In genomic region chr7:28078036-28078901, GRCh38 we compare ENCODE assay signal across 8 cellular contexts.
DNase-seq lines count a peak whose midpoint lies in the region; ATAC-seq and TF ChIP-seq lines count a peak whose summit lies in the region.

No MANE protein-coding gene starts in this region.

- TF ChIP-seq POLR2A in breast epithelium (IDR thresholded peaks at IDR 0.05) (no peak), right lobe of liver (IDR thresholded peaks at IDR 0.05) (no peak)

- H3K27ac ChIP-seq in breast epithelium = no peak overlapping the region
- H3K27ac ChIP-seq in right lobe of liver = no peak overlapping the region

- WGBS in right lobe of liver (ENCODE audit: insufficient coverage, low coverage, low lambda C conversion rate, missing lambda C conversion rate) = 40% methylated on average over 7 of the region's 7 CpGs

- no peaks in the 10 kb centered on the region for H3K4me1 ChIP-seq in breast epithelium
- H3K4me1 ChIP-seq in right lobe of liver = peaks cover 0 to 15% (median 0%) of the 10 kb centered on the region in 4 donors

- H3K27me3 ChIP-seq in MG63 = no peaks in the 10 kb centered on the region
- no peaks in the 10 kb centered on the region for H3K27me3 ChIP-seq in breast epithelium
- H3K27me3 ChIP-seq in right lobe of liver = no peaks in the 10 kb centered on the region

- DNase-seq in NCI-H1417 (lab: John Stamatoyannopoulos, UW) = peak; percentile 27 to 70 (median 70)
- no peak for DNase-seq in NCI-H1417 treated with DMSO at 0.1 percent for 48 hours (lab: John Stamatoyannopoulos, UW)
- DNase-seq in MG63 = peak; percentile 24
- DNase-seq in T-helper 2 cell = peak in 4 of 5 experiments; percentile 10 to 61 (median 20)
- no peak for DNase-seq in breast epithelium (ENCODE audit: low spot score in 2 of 2)
- no peak for DNase-seq in right lobe of liver
- DNase-seq in stimulated activated CD8-positive, alpha-beta memory T cell treated with anti-CD3 and anti-CD28 coated beads, Interleukin-4, amount 100 ng/mL, for 24 hours (ENCODE audit: low read depth) = peak; percentile 14

- TF ChIP-seq CTCF in breast epithelium (IDR thresholded peaks at IDR 0.05) (peak; percentile 73 to 79 (median 74)), right lobe of liver (IDR thresholded peaks at IDR 0.05) (peak; percentile 85 to 98 (median 96))

- intact Hi-C loops in breast epithelium (cut with DNase I; ENCODE audit: low total_unique reads) = no loop called here
- intact Hi-C loops in right lobe of liver (cut with DNase I) = no loop called here

- H3K9me3 ChIP-seq in MG63 (no peaks in the 10 kb centered on the region), breast epithelium (no peaks in the 10 kb centered on the region), right lobe of liver (no peaks in the 10 kb centered on the region)

- H3K36me3 ChIP-seq in MG63 = no peaks in the 10 kb centered on the region; the same call in 1 of the 2 replicates
- no peaks in the 10 kb centered on the region for H3K36me3 ChIP-seq in breast epithelium
- H3K36me3 ChIP-seq in right lobe of liver = no peaks in the 10 kb centered on the region

- no peak overlapping the region for H3K4me3 ChIP-seq in MG63
- no peak overlapping the region for H3K4me3 ChIP-seq in breast epithelium
- H3K4me3 ChIP-seq in right lobe of liver = no peak overlapping the region

- peak; percentile 69 to 81 (median 79) for ATAC-seq in right lobe of liver
- ATAC-seq in GM18873 (IDR thresholded peaks at IDR 0.05; ENCODE audit: low FRiP score, unreplicated experiment) = no peak

Comparison
In these comparisons a context has a peak if more than half of its experiments do, and no peak if none do; other contexts are left out.
1. DNase-seq: peak in NCI-H1417 (3 of 3), MG63 (single experiment), T-helper 2 cell (4 of 5) and stimulated activated CD8-positive, alpha-beta memory T cell treated with anti-CD3 and anti-CD28 coated beads, Interleukin-4, amount 100 ng/mL, for 24 hours (single experiment); none in NCI-H1417 treated with DMSO at 0.1 percent for 48 hours (single experiment), breast epithelium (0 of 2) and right lobe of liver (0 of 3).